1 cellular context compared by ENCODE assay signal in genomic region chr16:73530529-73530928, GRCh38.
TF ChIP-seq lines count a peak whose summit lies in the region.

No MANE protein-coding gene starts in this region.

TF ChIP-seq in HepG2, 621 proteins besides CTCF, POLR2A, EP300 and RAD21 (continued from another document):
- no peak for TF ChIP-seq ZHX2 (IDR thresholded peaks at IDR 0.05; ENCODE audit: low read depth)
- TF ChIP-seq ZHX2 (CRISPR knock-in tag; IDR thresholded peaks at IDR 0.05; ENCODE audit: borderline replicate concordance): no peak
- TF ChIP-seq ZNF17 (CRISPR knock-in tag; IDR thresholded peaks at IDR 0.05): no peak
- TF ChIP-seq MAFF (IDR thresholded peaks at IDR 0.05; ENCODE audit: low read depth, low read length): peak; percentile 56
- no peak for TF ChIP-seq ATF7 (IDR thresholded peaks at IDR 0.05)
- TF ChIP-seq ATF7 (CRISPR knock-in tag; IDR thresholded peaks at IDR 0.05): no peak
- TF ChIP-seq MAFK (conservative IDR thresholded peaks at IDR 0.05 in 1 of 2, IDR thresholded peaks at IDR 0.05 in 1 of 2; ENCODE audit: low read length in 2 of 2): peak; percentile 64 to 74
- TF ChIP-seq ZNF496 (CRISPR knock-in tag; IDR thresholded peaks at IDR 0.05; ENCODE audit: insufficient replicate concordance): no peak
- no peak for TF ChIP-seq DNMT1 (CRISPR knock-in tag; IDR thresholded peaks at IDR 0.05)
- no peak for TF ChIP-seq FOXP4 (CRISPR knock-in tag; IDR thresholded peaks at IDR 0.05)
- no peak for TF ChIP-seq ATF3 (CRISPR knock-in tag; IDR thresholded peaks at IDR 0.05)
TF ChIP-seq in HepG2: peak in this region for 2.
